8 cellular contexts compared by ENCODE assay signal in the genomic region with DNA sequence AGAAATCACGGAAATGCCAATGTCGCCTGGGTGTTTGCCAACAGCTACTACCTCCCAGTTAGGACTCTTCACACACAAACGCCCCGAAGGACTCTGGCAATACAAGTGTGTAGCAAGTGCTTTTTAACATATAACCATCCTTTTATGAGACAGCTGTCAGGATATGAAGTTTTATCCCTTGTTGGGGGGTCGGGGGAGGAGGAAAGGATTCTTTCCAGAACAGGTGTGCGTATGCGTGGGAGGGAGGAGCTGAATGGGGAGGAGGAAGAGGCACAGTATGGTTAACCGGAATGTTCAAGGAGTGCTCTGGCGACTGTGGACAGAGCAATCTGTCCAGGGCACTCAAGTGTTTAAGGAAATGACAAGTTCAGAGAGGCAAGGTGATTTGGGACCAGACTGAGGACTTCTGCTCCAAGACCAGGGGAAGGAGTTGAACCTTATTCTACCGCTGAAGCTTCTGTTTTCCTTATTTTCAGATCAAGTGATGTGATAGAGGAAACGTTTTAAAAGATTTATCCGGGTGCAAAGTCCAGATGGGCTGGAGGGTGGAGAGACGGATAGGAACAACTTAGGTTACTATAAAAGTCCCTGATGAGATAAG. TPM values are rescaled to one million over a fixed set of nuclear protein-coding genes. Genes with fewer than 3 reads are reported as not detected.
DNase-seq lines count a peak whose midpoint lies in the region; ATAC-seq and TF ChIP-seq lines count a peak whose summit lies in the region.

No MANE protein-coding gene starts in this region.

- H3K9me3 ChIP-seq in MM.1S (replicated peaks; ENCODE audit: insufficient read depth, low read length) = no peaks in the 10 kb centered on the region
- H3K9me3 ChIP-seq in muscle layer of colon (ENCODE audit: low read length) = no peaks in the 10 kb centered on the region

- H2AFZ ChIP-seq in MM.1S (ENCODE audit: low read length) = no peak overlapping the region

- no peaks in the 10 kb centered on the region for H3K27me3 Mint-ChIP-seq in chondrocyte (ENCODE audit: low read depth)

- peak overlapping the region; percentile 79 for H3K4me3 Mint-ChIP-seq in chondrocyte (ENCODE audit: unreplicated experiment)

- H4K20me1 ChIP-seq in MM.1S (ENCODE audit: insufficient read depth, low read length) = no peaks in the 10 kb centered on the region

- H3K4me1 Mint-ChIP-seq in chondrocyte (ENCODE audit: low read depth) = peaks cover 46% of the 10 kb centered on the region

- ATAC-seq in GM18867 (IDR thresholded peaks at IDR 0.05; ENCODE audit: unreplicated experiment) = no peak

- H3K9ac ChIP-seq in MM.1S (ENCODE audit: low read length) (peak overlapping the region; percentile 69; the same call in 1 of the 2 replicates), muscle layer of colon (ENCODE audit: low read length) (peak overlapping the region; percentile 18)

- no peaks in the 10 kb centered on the region for H3F3A ChIP-seq in MM.1S (ENCODE audit: insufficient read depth, low read length)

- H3K36me3 ChIP-seq in MM.1S (replicated peaks; ENCODE audit: insufficient read depth, low read length) = no peaks in the 10 kb centered on the region
- H3K36me3 ChIP-seq in muscle layer of colon (ENCODE audit: insufficient read depth, low read length) = no peaks in the 10 kb centered on the region

- peak overlapping the region; percentile 90 for H3K27ac Mint-ChIP-seq in chondrocyte (ENCODE audit: unreplicated experiment)

- H3K9me3 Mint-ChIP-seq in chondrocyte (ENCODE audit: low read depth) = no peaks in the 10 kb centered on the region

- H3K27ac ChIP-seq in MM.1S (ENCODE audit: low read length) = no peak overlapping the region
- peak overlapping the region; percentile 85 for H3K27ac ChIP-seq in muscle layer of colon (ENCODE audit: low read depth, low read length)

- H3K9me2 ChIP-seq in MM.1S (replicated peaks; ENCODE audit: insufficient read depth, low read length) = no peaks in the 10 kb centered on the region

- peaks cover 1% of the 10 kb centered on the region for H3K36me3 Mint-ChIP-seq in chondrocyte (ENCODE audit: low read depth)

- no peak for TF ChIP-seq CTCF in MM.1S (IDR thresholded peaks at IDR 0.05; ENCODE audit: low read length)
- TF ChIP-seq CTCF in chondrocyte (IDR thresholded peaks at IDR 0.05) = no peak

- DNase-seq in DMS53 (lab: John Stamatoyannopoulos, UW) = peak; percentile 49
- DNase-seq in MM.1S = no peak
- DNase-seq in chondrocyte (ENCODE audit: low spot score) = no peak
- DNase-seq in central memory CD4-positive, alpha-beta T cell = no peak
- no peak for DNase-seq in NOMO-1 treated with dmso at 0.1 percent for 144 hours (lab: John Stamatoyannopoulos, UW; ENCODE audit: unreplicated experiment)
- no peak for DNase-seq in stimulated activated CD4-positive, alpha-beta T cell treated with anti-CD3 and anti-CD28 coated beads, Interleukin-2, amount 100 ng/mL, for 48 hours

- H3K4me3 ChIP-seq in MM.1S (ENCODE audit: low read length) = peak overlapping the region; percentile 73
- H3K4me3 ChIP-seq in muscle layer of colon (ENCODE audit: low read depth in 1 of 2, low read length in 2 of 2) = peak overlapping the region; percentile 52 to 73

- H3K27me3 ChIP-seq in MM.1S (replicated peaks; ENCODE audit: insufficient read depth, low read length) (no peaks in the 10 kb centered on the region), muscle layer of colon (ENCODE audit: control insufficient read depth in 1 of 2, insufficient read depth in 2 of 2, low read length in 2 of 2) (no peaks in the 10 kb centered on the region)

- peaks cover 14% of the 10 kb centered on the region for H3K4me1 ChIP-seq in MM.1S (ENCODE audit: low read length)
- peaks cover 14% of the 10 kb centered on the region for H3K4me1 ChIP-seq in muscle layer of colon (ENCODE audit: insufficient read depth, low read length)

- peak overlapping the region; percentile 96 for H3K4me2 ChIP-seq in MM.1S (ENCODE audit: low read depth, low read length)

- H3K79me2 ChIP-seq in MM.1S (ENCODE audit: low read length) = peaks cover 56% of the 10 kb centered on the region

RNA-seq across cellular contexts. Expression of a gene that starts 1.3 kb away (rescaled TPM):
- 242 to 333 TPM (median 250 TPM) in 3 replicates for total RNA-seq in chondrocyte
